In the genomic region with DNA sequence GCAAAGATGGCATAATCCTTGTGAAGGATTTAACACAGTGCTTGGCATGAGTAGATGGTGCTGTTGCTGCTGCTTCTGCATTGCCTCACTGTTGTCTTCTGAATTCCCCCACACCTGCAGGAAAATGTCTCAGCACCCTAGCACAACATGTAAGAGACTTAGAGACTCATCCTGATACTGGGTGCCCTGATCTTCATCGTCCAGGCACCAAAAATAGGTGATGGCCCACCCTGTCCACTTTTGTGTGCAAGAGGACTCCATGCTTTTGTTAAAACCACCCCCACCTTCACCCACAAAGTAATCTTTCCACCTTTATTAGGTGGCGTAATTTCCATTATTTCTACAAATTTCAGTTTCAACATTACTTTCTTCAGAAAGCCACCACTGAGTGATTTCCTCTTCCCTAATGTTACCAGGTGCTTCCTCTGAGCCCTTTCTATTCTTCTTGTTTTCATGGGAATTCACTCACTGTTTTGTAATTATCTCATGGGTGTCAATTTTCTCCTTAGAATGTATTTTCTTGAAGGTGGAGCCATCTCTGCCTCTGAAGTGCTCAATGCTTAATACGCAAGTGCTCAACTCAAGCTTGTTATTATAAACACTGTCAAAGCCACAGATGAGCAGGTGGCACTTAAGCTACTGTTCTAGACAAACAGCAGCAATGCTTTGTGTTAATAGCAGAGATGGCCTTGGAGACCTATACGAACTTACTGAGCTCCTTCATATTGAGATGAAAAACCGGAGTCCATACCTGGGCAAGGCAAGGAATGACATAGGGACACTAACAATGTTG, we compare ENCODE assay signal across 15 cellular contexts.
DNase-seq lines count a peak whose midpoint lies in the region; ATAC-seq, FAIRE-seq and TF ChIP-seq lines count a peak whose summit lies in the region.
"Had no signal": no experiment of that assay in that cellular context is flagged by ENCODE, and none has a peak within 500 bp of the region (broad histone marks: within the 10 kb centered on the region; RNA-seq: fewer than 3 reads in every experiment).

No MANE protein-coding gene starts in this region.

- no peak for TF ChIP-seq RAD21 in GM12878 (IDR thresholded peaks at IDR 0.05; ENCODE audit: insufficient read depth, low read depth, low read length)

- no peak overlapping the region for H3K4me2 ChIP-seq in GM12878 (ENCODE audit: control insufficient read depth, insufficient read depth)

- H3K4me1 ChIP-seq in GM12878 (ENCODE audit: control insufficient read depth, insufficient read depth, low read length) = peaks cover 16% of the 10 kb centered on the region
- H3K4me1 ChIP-seq in Peyer's patch = no peaks in the 10 kb centered on the region

- H4K20me1 ChIP-seq in GM12878 (ENCODE audit: control insufficient read depth, insufficient read depth) = no peaks in the 10 kb centered on the region

- in situ Hi-C loops in GM12878 (cut with MboI) = no loop called here

- H2AFZ ChIP-seq in GM12878 (ENCODE audit: control insufficient read depth, low read depth, low read length) = no peak overlapping the region

- ATAC-seq in GM18867 (IDR thresholded peaks at IDR 0.05; ENCODE audit: unreplicated experiment) (peak; percentile 51), GM21619 (IDR thresholded peaks at IDR 0.05; ENCODE audit: unreplicated experiment) (peak; percentile 42), GM12878 (peak; percentile 54), GM21825 (IDR thresholded peaks at IDR 0.05; ENCODE audit: unreplicated experiment) (no peak), left cardiac atrium (no peak)

- intact Hi-C loops in GM12878 (cut with micrococcal nuclease; ENCODE audit: unreplicated experiment) = no loop called here
- intact Hi-C loops in left cardiac atrium (cut with DNase I) = no loop called here

- BruUV-seq in GM12878 (replicated peaks; lab: Mats Ljungman, UMichigan) = no TSS peak

- no peaks in the 10 kb centered on the region for H3K79me2 ChIP-seq in GM12878 (ENCODE audit: control insufficient read depth, insufficient read depth, low read length)

- no peak for TF ChIP-seq POLR2A in GM12878 (IDR thresholded peaks at IDR 0.05; ENCODE audit: low read depth, low read length)
- TF ChIP-seq POLR2A in Peyer's patch (IDR thresholded peaks at IDR 0.05) = no peak

- H3K9me3 ChIP-seq in GM12878 (replicated peaks; ENCODE audit: control insufficient read depth, insufficient read depth, low read length) (no peaks in the 10 kb centered on the region), Peyer's patch (no peaks in the 10 kb centered on the region)
- H3K9me3 ChIP-seq: sigmoid colon had no signal

- H3K9ac ChIP-seq in GM12878 (ENCODE audit: control insufficient read depth, insufficient read depth, low read length) = no peak overlapping the region

- DNase-seq in NCI-H146 treated with DMSO at 0.1 percent for 48 hours (lab: John Stamatoyannopoulos, UW; ENCODE audit: unreplicated experiment) (peak; percentile 51), GM12878 (ENCODE audit: low read depth, low spot score) (no peak), Peyer's patch (no peak), left cardiac atrium (no peak)
- DNase-seq: activated CD4-positive, alpha-beta memory T cell treated with anti-CD3 and anti-CD28 coated beads for 36 hours; amygdala; EL; IMR-90; mammary epithelial cell; NCI-H1694; sigmoid colon; stimulated activated CD4-positive, alpha-beta T cell treated with anti-CD3 and anti-CD28 coated beads, Interleukin-4, amount 100 ng/mL, for 1 hour had no signal

- H3K36me3 ChIP-seq in GM12878 (ENCODE audit: control insufficient read depth in 2 of 2, insufficient read depth in 2 of 2, low read length in 1 of 2) (no peaks in the 10 kb centered on the region), Peyer's patch (no peaks in the 10 kb centered on the region)
- H3K36me3 ChIP-seq: sigmoid colon had no signal

- TF ChIP-seq EP300 in GM12878 (IDR thresholded peaks at IDR 0.05; ENCODE audit: borderline replicate concordance in 1 of 2, control insufficient read depth in 1 of 2, low read depth in 2 of 2, low read length in 2 of 2) = no peak

- TF ChIP-seq CTCF in GM12878 (IDR thresholded peaks at IDR 0.05 in 2 of 3, conservative IDR thresholded peaks at IDR 0.05 in 1 of 3; ENCODE audit: control insufficient read depth in 2 of 3, extremely low read depth in 1 of 3, insufficient read depth in 1 of 3, low read depth in 3 of 3, low read length in 3 of 3) = no peak
- no peak for TF ChIP-seq CTCF in Peyer's patch (IDR thresholded peaks at IDR 0.05)

- POLR2A ChIA-PET in GM12878 (lab: Charles Lee) = no interaction called here

- CTCF ChIA-PET in GM12878 (lab: Yijun Ruan, JAX) = no interaction called here

- H3K27ac ChIP-seq in GM12878 (ENCODE audit: control insufficient read depth, insufficient read depth) = no peak overlapping the region
- no peak overlapping the region for H3K27ac ChIP-seq in Peyer's patch
- H3K27ac ChIP-seq: sigmoid colon had no signal

- H3K4me3 ChIP-seq in GM12878 = no peak overlapping the region
- no peak overlapping the region for H3K4me3 ChIP-seq in Peyer's patch
- H3K4me3 ChIP-seq: sigmoid colon had no signal

- SMC1A ChIA-PET in GM12878 (lab: Charles Lee; ENCODE audit: uncharacterized antibody, unreplicated experiment) = interaction anchor here (1.1 to 1.2 kb wide), 2 partner anchors 24 to 755 kb away, joined by 3 read pairs; no protein-coding TSS in a partner anchor

- FAIRE-seq in GM12878 (lab: Jason Lieb, UNC) = peak; percentile 27

- H3K27me3 ChIP-seq in GM12878 (replicated peaks in 1 of 2; ENCODE audit: control insufficient read depth in 2 of 2, insufficient read depth in 2 of 2, low read length in 1 of 2) = no peaks in the 10 kb centered on the region
- H3K27me3 ChIP-seq in Peyer's patch = no peaks in the 10 kb centered on the region
- H3K27me3 ChIP-seq: sigmoid colon had no signal

- 47% methylated on average over 5 of the region's 5 CpGs for WGBS in GM12878 (ENCODE audit: insufficient coverage, insufficient replicate concordance, low lambda C conversion rate, missing lambda C conversion rate)

- RAD21 ChIA-PET in GM12878 (lab: Charles Lee; ENCODE audit: unreplicated experiment) = interaction anchor here (0.9 kb wide), 1 partner anchor 270 kb away, joined by 3 read pairs; no protein-coding TSS in a partner anchor

TF ChIP-seq in GM12878, 131 proteins besides CTCF, POLR2A, EP300 and RAD21:
- TF ChIP-seq, protein P1, sequence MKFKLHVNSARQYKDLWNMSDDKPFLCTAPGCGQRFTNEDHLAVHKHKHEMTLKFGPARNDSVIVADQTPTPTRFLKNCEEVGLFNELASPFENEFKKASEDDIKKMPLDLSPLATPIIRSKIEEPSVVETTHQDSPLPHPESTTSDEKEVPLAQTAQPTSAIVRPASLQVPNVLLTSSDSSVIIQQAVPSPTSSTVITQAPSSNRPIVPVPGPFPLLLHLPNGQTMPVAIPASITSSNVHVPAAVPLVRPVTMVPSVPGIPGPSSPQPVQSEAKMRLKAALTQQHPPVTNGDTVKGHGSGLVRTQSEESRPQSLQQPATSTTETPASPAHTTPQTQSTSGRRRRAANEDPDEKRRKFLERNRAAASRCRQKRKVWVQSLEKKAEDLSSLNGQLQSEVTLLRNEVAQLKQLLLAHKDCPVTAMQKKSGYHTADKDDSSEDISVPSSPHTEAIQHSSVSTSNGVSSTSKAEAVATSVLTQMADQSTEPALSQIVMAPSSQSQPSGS (IDR thresholded peaks at IDR 0.05; ENCODE audit: low read length) = 0 out of 2 replicates have a peak, but pooled peaks have one; percentile 29
- peak; percentile 46; the same call in 1 of the 2 replicates for TF ChIP-seq IKZF1 (conservative IDR thresholded peaks at IDR 0.05)
- peak; percentile 49 to 50; a peak in 3 of 4 replicates for TF ChIP-seq IKZF2 (IDR thresholded peaks at IDR 0.05)
- TF ChIP-seq ATF7 (IDR thresholded peaks at IDR 0.05; ENCODE audit: low read depth) = 0 out of 2 replicates have a peak, but pooled peaks have one; percentile 23
- TF ChIP-seq WRNIP1 (IDR thresholded peaks at IDR 0.05; ENCODE audit: borderline replicate concordance, low read depth, low read length) = no peak
- 0 out of 2 replicates have a peak, but pooled peaks have one; percentile 23 for TF ChIP-seq NFIC (IDR thresholded peaks at IDR 0.05; ENCODE audit: low read depth, low read length)
- TF ChIP-seq RUNX3 (IDR thresholded peaks at IDR 0.05; ENCODE audit: low read length) = 0 out of 2 replicates have a peak, but pooled peaks have one; percentile 5
- no peak for TF ChIP-seq HCFC1 (IDR thresholded peaks at IDR 0.05; ENCODE audit: low read length)

Comparison
In these comparisons a context has a peak if more than half of its experiments do, and no peak if none do; other contexts are left out.
1. ATAC-seq: peak in GM18867 (single experiment), GM21619 (single experiment) and GM12878 (single experiment); none in GM21825 (single experiment) and left cardiac atrium (0 of 2).